ENCODE assay signal across 31 cellular contexts in the genomic region with DNA sequence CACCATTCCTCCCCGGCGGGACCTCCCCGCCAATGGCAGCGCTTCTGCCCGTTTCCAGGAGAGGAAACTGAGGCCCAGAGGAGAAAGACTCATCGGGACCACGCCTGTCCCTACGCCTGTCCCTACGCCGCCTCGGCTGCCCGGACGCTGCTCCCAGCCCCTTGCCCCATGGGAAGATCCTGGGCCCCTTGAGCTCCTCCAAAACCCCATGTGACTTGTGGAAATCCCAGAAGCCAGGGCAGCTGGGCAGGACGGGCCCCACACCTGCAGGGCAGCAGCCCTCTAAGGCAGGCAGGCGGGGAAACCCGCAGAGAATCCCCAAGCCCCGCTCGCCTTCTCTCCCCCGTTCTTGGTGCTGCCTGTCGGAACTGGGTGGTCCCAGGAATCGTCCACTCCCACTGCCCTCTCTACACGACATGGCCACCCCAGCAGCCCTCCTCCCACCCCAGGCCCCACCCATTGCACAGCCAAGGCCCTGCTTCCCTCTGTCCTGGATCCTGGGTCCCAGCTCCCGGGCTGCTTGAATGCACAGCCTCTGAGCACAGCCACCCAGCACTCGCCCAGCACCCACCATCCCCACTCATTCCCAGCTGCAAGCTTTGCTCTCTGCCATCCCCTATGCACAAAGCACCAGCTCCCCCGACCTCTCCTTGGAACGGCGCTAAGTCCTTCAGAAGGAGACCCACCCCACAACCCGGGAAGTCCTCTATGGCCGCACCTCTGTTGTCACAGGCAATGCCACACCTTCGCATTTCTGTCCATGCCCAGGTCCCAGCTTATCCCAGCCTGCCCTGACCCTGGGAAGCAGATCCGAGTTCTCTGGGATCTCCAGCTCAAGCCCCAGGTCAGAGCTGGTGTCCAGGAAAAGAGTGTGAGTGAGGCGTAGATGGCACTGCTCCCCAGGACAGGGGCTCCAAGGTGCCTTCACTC. TPM values are rescaled to one million over a fixed set of nuclear protein-coding genes. Genes with fewer than 3 reads are reported as not detected.
DNase-seq lines count a peak whose midpoint lies in the region; ATAC-seq, FAIRE-seq and TF ChIP-seq lines count a peak whose summit lies in the region.
"Had no signal": no experiment of that assay in that cellular context is flagged by ENCODE, and none has a peak within 500 bp of the region (broad histone marks: within the 10 kb centered on the region; RNA-seq: fewer than 3 reads in every experiment).

No MANE protein-coding gene starts in this region.

- no peak for TF ChIP-seq CTCF in WTC11 (IDR thresholded peaks at IDR 0.05)
- no peak for TF ChIP-seq CTCF in HepG2 (CRISPR knock-in tag; IDR thresholded peaks at IDR 0.05)
- TF ChIP-seq CTCF in upper lobe of right lung (IDR thresholded peaks at IDR 0.05), result no peak

- H3K27ac ChIP-seq in HepG2 (ENCODE audit: extremely low read length, insufficient read depth, low read length) (no peak overlapping the region), upper lobe of right lung (no peak overlapping the region)
- H3K27ac ChIP-seq: heart left ventricle, KMS-11, skin epidermis, thyroid gland had no signal

- H3K27me3 Mint-ChIP-seq in stimulated activated naive CD8-positive, alpha-beta T cell treated with anti-CD3 and anti-CD28 coated beads, Interleukin-15, amount 100 ng/mL, for 72 hours, result no peaks in the 10 kb centered on the region
- no peaks in the 10 kb centered on the region for H3K27me3 Mint-ChIP-seq in WTC11 (ENCODE audit: low read depth)
- H3K27me3 Mint-ChIP-seq: activated B cell treated with CpG ODN at 0.5 μM for 24 hours; activated CD8-positive, alpha-beta memory T cell treated with anti-CD3 and anti-CD28 coated beads, Interleukin-2, amount 10 ng/mL, durations not matched to agents 7 days and 5 days; CD4-positive, alpha-beta memory T cell had no signal

- DNase-seq in stimulated activated naive CD8-positive, alpha-beta T cell treated with anti-CD3 and anti-CD28 coated beads, Interleukin-15, amount 100 ng/mL, for 72 hours, result no peak
- DNase-seq in stimulated activated naive CD8-positive, alpha-beta T cell treated with anti-CD3 and anti-CD28 coated beads, Interleukin-15, Interleukin-2, amounts not matched to agents 100 U/mL and 50 U/mL, for 24 hours, result no peak
- DNase-seq in WTC11 (ENCODE audit: low spot score) (no peak), HepG2 (ENCODE audit: low spot score) (no peak), upper lobe of right lung (no peak), activated T-cell treated with anti-CD3 and anti-CD28 coated beads for 4 hours (no peak), islet precursor cell (no peak), NOMO-1 treated with DMSO at 0.1 percent for 48 hours (lab: John Stamatoyannopoulos, UW; ENCODE audit: unreplicated experiment) (no peak)
- DNase-seq: activated B cell treated with CpG ODN at 0.5 μM for 24 hours; activated CD4-positive, alpha-beta T cell treated with anti-CD3 and anti-CD28 coated beads, Interleukin-2, amount 50 U/mL, for 1 hour; activated CD8-positive, alpha-beta memory T cell treated with anti-CD3 and anti-CD28 coated beads, Interleukin-2, amount 10 ng/mL, durations not matched to agents 7 days and 5 days; activated naive CD4-positive, alpha-beta T cell treated with anti-CD3 and anti-CD28 coated beads, Interleukin-2, amount 50 U/mL, for 16 hours; amygdala; CD4-positive, alpha-beta memory T cell; effector memory CD4-positive, alpha-beta T cell; foreskin fibroblast; heart left ventricle; MM.1S; NCI-H1417 treated with DMSO at 0.1 percent for 48 hours; NCI-H2081; NCI-H345; NCI-H82; occipital lobe; SHP77 treated with DMSO at 0.1 percent for 48 hours; stomach; thyroid gland had no signal

- BruUV-seq in HepG2 (replicated peaks; lab: Mats Ljungman, UMichigan), result no TSS peak

- H3K36me3 ChIP-seq in HepG2 (replicated peaks in 1 of 2; ENCODE audit: control insufficient read depth in 1 of 2, insufficient read depth in 2 of 2, low read length in 2 of 2) (peaks cover 26 to 59% of the 10 kb centered on the region in 2 experiments), upper lobe of right lung (peaks cover 81% of the 10 kb centered on the region)

- H3K9me3 Mint-ChIP-seq in stimulated activated naive CD8-positive, alpha-beta T cell treated with anti-CD3 and anti-CD28 coated beads, Interleukin-15, amount 100 ng/mL, for 72 hours, result peaks cover 12 to 22% of the 10 kb centered on the region in 2 donors
- H3K9me3 Mint-ChIP-seq in WTC11, result peaks cover 8% of the 10 kb centered on the region

- peaks cover 35% of the 10 kb centered on the region for H3K4me1 Mint-ChIP-seq in stimulated activated naive CD8-positive, alpha-beta T cell treated with anti-CD3 and anti-CD28 coated beads, Interleukin-15, amount 100 ng/mL, for 72 hours
- H3K4me1 Mint-ChIP-seq in WTC11, result 0 out of 2 replicates have a peak, but pooled peaks cover 3% of the 10 kb centered on the region

- no peak overlapping the region for H3K27ac Mint-ChIP-seq in stimulated activated naive CD8-positive, alpha-beta T cell treated with anti-CD3 and anti-CD28 coated beads, Interleukin-15, amount 100 ng/mL, for 72 hours
- H3K27ac Mint-ChIP-seq in WTC11, result peak overlapping the region; percentile 78
- H3K27ac Mint-ChIP-seq: activated B cell treated with CpG ODN at 0.5 μM for 24 hours; activated CD8-positive, alpha-beta memory T cell treated with anti-CD3 and anti-CD28 coated beads, Interleukin-2, amount 10 ng/mL, durations not matched to agents 7 days and 5 days had no signal

- H3K4me3 Mint-ChIP-seq in stimulated activated naive CD8-positive, alpha-beta T cell treated with anti-CD3 and anti-CD28 coated beads, Interleukin-15, amount 100 ng/mL, for 72 hours, result no peak overlapping the region
- H3K4me3 Mint-ChIP-seq in WTC11, result no peak overlapping the region
- H3K4me3 Mint-ChIP-seq: activated B cell treated with CpG ODN at 0.5 μM for 24 hours; activated CD8-positive, alpha-beta memory T cell treated with anti-CD3 and anti-CD28 coated beads, Interleukin-2, amount 10 ng/mL, durations not matched to agents 7 days and 5 days had no signal

- CTCF ChIA-PET in WTC11 (lab: Charles Lee) (interaction anchor here (0.7 to 0.9 kb wide), 2 partner anchors 93 to 193 kb away, joined by 3 to 6 read pairs; no protein-coding TSS in a partner anchor), HepG2 (lab: Yijun Ruan, JAX; ENCODE audit: low intra/inter-chr PET ratio, low total read pairs) (no interaction called here)

- H3K4me3 ChIP-seq in HepG2 (replicated peaks in 1 of 3; ENCODE audit: insufficient read depth in 1 of 3, low read depth in 2 of 3, low read length in 3 of 3), result no peak overlapping the region
- H3K4me3 ChIP-seq in upper lobe of right lung, result no peak overlapping the region
- H3K4me3 ChIP-seq: heart left ventricle, skin epidermis, stomach, thyroid gland had no signal

- no peaks in the 10 kb centered on the region for H4K20me1 ChIP-seq in HepG2 (ENCODE audit: insufficient read depth, low read length)

- in situ Hi-C loops in HepG2 (cut with HindIII; ENCODE audit: extremely low pct_ligation_motif_present, low pct_unique_long_range_greater_than_20kb), result no loop called here

- ATAC-seq in stimulated activated naive CD8-positive, alpha-beta T cell treated with anti-CD3 and anti-CD28 coated beads, Interleukin-15, amount 100 ng/mL, for 72 hours, result peak; percentile 16
- ATAC-seq in stimulated activated naive CD8-positive, alpha-beta T cell treated with anti-CD3 and anti-CD28 coated beads, Interleukin-15, Interleukin-2, amounts not matched to agents 100 U/mL and 50 U/mL, for 24 hours, result no peak
- ATAC-seq in WTC11 (peak; percentile 26), HepG2 (peak; percentile 20), upper lobe of right lung (peak; percentile 45)
- ATAC-seq: activated CD8-positive, alpha-beta memory T cell treated with anti-CD3 and anti-CD28 coated beads, Interleukin-2, amount 10 ng/mL, durations not matched to agents 7 days and 5 days; HCT116 had no signal

- intact Hi-C loops in HepG2 (cut with micrococcal nuclease; ENCODE audit: unreplicated experiment), result no loop called here
- intact Hi-C loops in upper lobe of right lung (cut with DNase I), result no loop called here

- TF ChIP-seq POLR2A in HepG2 (IDR thresholded peaks at IDR 0.05; ENCODE audit: insufficient read depth in 1 of 2, low read depth in 2 of 2, low read length in 2 of 2), result no peak

- no peak overlapping the region for H2AFZ ChIP-seq in HepG2 (ENCODE audit: low read length)

- H3K27me3 ChIP-seq in HepG2 (ENCODE audit: control insufficient read depth in 1 of 2, insufficient read depth in 2 of 2, low read length in 2 of 2) (no peaks in the 10 kb centered on the region), upper lobe of right lung (no peaks in the 10 kb centered on the region)
- H3K27me3 ChIP-seq: heart left ventricle, stomach, thyroid gland had no signal

- TF ChIP-seq RAD21 in HepG2 (CRISPR knock-in tag; IDR thresholded peaks at IDR 0.05), result no peak

- POLR2A ChIA-PET in WTC11 (lab: Charles Lee) (interaction anchor here (0.5 kb wide), 1 partner anchor 93 kb away, joined by 3 read pairs; no protein-coding TSS in a partner anchor), HepG2 (lab: Yijun Ruan, JAX) (no interaction called here)

- H3K36me3 Mint-ChIP-seq in WTC11, result peaks cover 13% of the 10 kb centered on the region

- H3K9ac ChIP-seq in HepG2 (ENCODE audit: insufficient read depth, low read depth, low read length), result no peak overlapping the region
- H3K9ac ChIP-seq: KMS-11 had no signal

- H3K4me1 ChIP-seq in HepG2 (ENCODE audit: insufficient read depth, low read length), result no peaks in the 10 kb centered on the region
- no peaks in the 10 kb centered on the region for H3K4me1 ChIP-seq in upper lobe of right lung

- no peak overlapping the region for H3K4me2 ChIP-seq in HepG2 (ENCODE audit: low read depth, low read length)
- H3K4me2 ChIP-seq: KMS-11 had no signal

- H3K79me2 ChIP-seq in HepG2 (ENCODE audit: insufficient read depth, low read length), result no peaks in the 10 kb centered on the region

- TF ChIP-seq EP300 in HepG2 (IDR thresholded peaks at IDR 0.05; ENCODE audit: low read depth in 2 of 2, low read length in 2 of 2), result no peak
- TF ChIP-seq EP300 in HepG2 (CRISPR knock-in tag; IDR thresholded peaks at IDR 0.05; ENCODE audit: borderline replicate concordance), result no peak

- H3K9me3 ChIP-seq in HepG2 (ENCODE audit: low read length) (no peaks in the 10 kb centered on the region), upper lobe of right lung (peaks cover 6% of the 10 kb centered on the region)
- H3K9me3 ChIP-seq: thyroid gland had no signal

- WGBS in HepG2 (ENCODE audit: low lambda C conversion rate), result 96% methylated on average over 27 of the region's 32 CpGs

- no peak for FAIRE-seq in HepG2 (lab: Jason Lieb, UNC)
- FAIRE-seq: colon, GM18507 had no signal

RNA-seq across cellular contexts. Expression of a gene that starts 50.6 kb away (rescaled TPM):
- total RNA-seq in WTC11 (2021) (11.8 to 14.4 TPM (median 11.9 TPM) in 3 replicates), HepG2 (2016; rRNA removed; fragmentation: Illumina TruSeq; extraction: Trizol) (21.2 and 31.7 TPM in 2 replicates), upper lobe of right lung (0.98 TPM)
- total RNA-seq in HepG2 (2016; cell fraction: cytosol; rRNA removed; fragmentation: Illumina TruSeq; extraction: Trizol; ENCODE audit: low read depth), result 33.8 and 34.7 TPM in 2 replicates
- total RNA-seq in HepG2 (2016; cell fraction: insoluble cytoplasmic fraction; rRNA removed; fragmentation: Illumina TruSeq; extraction: Trizol), result 18.9 and 30.5 TPM in 2 replicates
- 76.3 and 81.9 TPM in 2 replicates for total RNA-seq in HepG2 (2016; cell fraction: membrane; rRNA removed; fragmentation: Illumina TruSeq; extraction: Trizol)
- 18.2 and 22.5 TPM in 2 replicates for total RNA-seq in HepG2 (2016; cell fraction: nucleus; rRNA removed; fragmentation: Illumina TruSeq; extraction: Trizol)
- 29.7 and 53.0 TPM in 2 replicates for polyA plus RNA-seq in HepG2 (2011; rRNA removed)
- polyA plus RNA-seq in HepG2 (2011; cell fraction: cytosol; rRNA removed), result 23.1 and 35.9 TPM in 2 replicates
- polyA plus RNA-seq in HepG2 (2011; cell fraction: nucleus; rRNA removed), result 110 and 117 TPM in 2 replicates
- polyA plus RNA-seq in HepG2 (2012), result 21.6 and 26.5 TPM in 2 replicates
- 78.6 and 80.2 TPM in 2 replicates for polyA plus RNA-seq in HepG2 (2016; cell fraction: cytosol; fragmentation: Illumina TruSeq; extraction: Trizol; ENCODE audit: low read depth)
- 31.0 and 42.3 TPM in 2 replicates for polyA plus RNA-seq in HepG2 (2016; cell fraction: insoluble cytoplasmic fraction; fragmentation: Illumina TruSeq; extraction: Trizol; ENCODE audit: low read depth)
- polyA plus RNA-seq in HepG2 (2016; cell fraction: membrane; fragmentation: Illumina TruSeq; extraction: Trizol; ENCODE audit: low read depth), result 113 and 128 TPM in 2 replicates
- 57.1 and 65.3 TPM in 2 replicates for polyA plus RNA-seq in HepG2 (2016; cell fraction: nucleus; fragmentation: Illumina TruSeq; extraction: Trizol; ENCODE audit: insufficient read depth, low read depth)
- 1.5 and 136 TPM in 2 replicates for polyA minus RNA-seq in HepG2 (2011; rRNA and poly(A)+ RNA removed; ENCODE audit: low replicate concordance)
- polyA minus RNA-seq in HepG2 (2011; cell fraction: cytosol; rRNA and poly(A)+ RNA removed), result 23.7 and 26.6 TPM in 2 replicates
- 20.0 and 25.2 TPM in 2 replicates for polyA minus RNA-seq in HepG2 (2011; cell fraction: nucleus; rRNA and poly(A)+ RNA removed)
